Comparison of ENCODE assay signal across 18 cellular contexts in genomic region chr12:7154042-7154441, GRCh38. TPM values are rescaled to one million over a fixed set of nuclear protein-coding genes. Genes with fewer than 3 reads are reported as not detected.
DNase-seq lines count a peak whose midpoint lies in the region; ATAC-seq, FAIRE-seq and TF ChIP-seq lines count a peak whose summit lies in the region.
"Had no signal": no experiment of that assay in that cellular context is flagged by ENCODE, and none has a peak within 500 bp of the region (broad histone marks: within the 10 kb centered on the region; RNA-seq: fewer than 3 reads in every experiment).

No MANE protein-coding gene starts in this region.

- no peak for ATAC-seq in HepG2
- no peak for ATAC-seq in HG02759 (IDR thresholded peaks at IDR 0.05; ENCODE audit: unreplicated experiment)
- ATAC-seq: HCT116 had no signal

- no peaks in the 10 kb centered on the region for H3K9me3 Mint-ChIP-seq in osteocyte (ENCODE audit: unreplicated experiment)
- H3K9me3 Mint-ChIP-seq: IgD-negative memory B cell had no signal

- H3K36me3 ChIP-seq in liver (ENCODE audit: control insufficient read depth in 4 of 4, insufficient read depth in 3 of 4, low read depth in 1 of 4, low read length in 3 of 4) (peaks cover 4 to 25% (median 21%) of the 10 kb centered on the region in 4 donors), HepG2 (replicated peaks in 1 of 2; ENCODE audit: control insufficient read depth in 1 of 2, insufficient read depth in 2 of 2, low read length in 2 of 2) (peaks cover 34 to 47% of the 10 kb centered on the region in 2 experiments; a peak in 4 of 5 replicates)
- H3K36me3 ChIP-seq: SJSA1 had no signal

- H3K9ac ChIP-seq in liver (ENCODE audit: low read depth in 1 of 2, low read length in 2 of 2) (no peak overlapping the region), HepG2 (ENCODE audit: insufficient read depth, low read depth, low read length) (no peak overlapping the region)

- 55% methylated on average over 6 of the region's 6 CpGs for WGBS in liver
- WGBS in HepG2 (ENCODE audit: low lambda C conversion rate): 87% methylated on average over 6 of the region's 6 CpGs

- no peak overlapping the region for H2AFZ ChIP-seq in HepG2 (ENCODE audit: low read length)

- in situ Hi-C loops in HepG2 (cut with HindIII; ENCODE audit: extremely low pct_ligation_motif_present, low pct_unique_long_range_greater_than_20kb): no loop called here

- H3K27me3 ChIP-seq in liver (ENCODE audit: control insufficient read depth in 4 of 4, insufficient read depth in 4 of 4, low read length in 3 of 4) (no peaks in the 10 kb centered on the region), HepG2 (ENCODE audit: control insufficient read depth in 1 of 2, insufficient read depth in 2 of 2, low read length in 2 of 2) (no peaks in the 10 kb centered on the region)
- H3K27me3 ChIP-seq: SJSA1 had no signal

- H3K4me1 Mint-ChIP-seq in osteocyte (ENCODE audit: unreplicated experiment): peaks cover 3% of the 10 kb centered on the region
- H3K4me1 Mint-ChIP-seq: IgD-negative memory B cell had no signal

- POLR2A ChIA-PET in HepG2 (lab: Yijun Ruan, JAX): no interaction called here

- H3K27me3 Mint-ChIP-seq in osteocyte (ENCODE audit: unreplicated experiment): peaks cover 2% of the 10 kb centered on the region
- H3K27me3 Mint-ChIP-seq: IgD-negative memory B cell had no signal

- no peak overlapping the region for H3K4me3 Mint-ChIP-seq in osteocyte (ENCODE audit: unreplicated experiment)
- H3K4me3 Mint-ChIP-seq: IgD-negative memory B cell had no signal

- H3K4me3 ChIP-seq in liver (ENCODE audit: low read depth in 1 of 3, low read length in 3 of 3): no peak overlapping the region
- H3K4me3 ChIP-seq in HepG2 (replicated peaks in 1 of 3; ENCODE audit: insufficient read depth in 1 of 3, low read depth in 2 of 3, low read length in 3 of 3): no peak overlapping the region
- H3K4me3 ChIP-seq: SJSA1 had no signal

- CTCF ChIA-PET in HepG2 (lab: Yijun Ruan, JAX; ENCODE audit: low intra/inter-chr PET ratio, low total read pairs): no interaction called here

- no peak for FAIRE-seq in HepG2 (lab: Jason Lieb, UNC)
- FAIRE-seq: GM18507 had no signal

- TF ChIP-seq CTCF in liver (IDR thresholded peaks at IDR 0.05; ENCODE audit: low read depth, low read length, missing input control) (no peak), HepG2 (CRISPR knock-in tag; IDR thresholded peaks at IDR 0.05) (no peak), osteocyte (IDR thresholded peaks at IDR 0.05) (no peak)

- H3K4me1 ChIP-seq in liver (ENCODE audit: control insufficient read depth in 4 of 4, insufficient read depth in 4 of 4, low read length in 3 of 4) (peaks cover 2 to 42% (median 38%) of the 10 kb centered on the region in 4 donors), HepG2 (ENCODE audit: insufficient read depth, low read length) (no peaks in the 10 kb centered on the region)
- H3K4me1 ChIP-seq: SJSA1 had no signal

- no peaks in the 10 kb centered on the region for H3K79me2 ChIP-seq in HepG2 (ENCODE audit: insufficient read depth, low read length)

- H3K27ac ChIP-seq in liver (ENCODE audit: low read depth in 1 of 2, low read length in 2 of 2): no peak overlapping the region
- H3K27ac ChIP-seq in HepG2 (ENCODE audit: extremely low read length, insufficient read depth, low read length): no peak overlapping the region
- H3K27ac ChIP-seq: SJSA1 had no signal

- BruUV-seq in HepG2 (replicated peaks; lab: Mats Ljungman, UMichigan): no TSS peak

- no peak for TF ChIP-seq POLR2A in HepG2 (IDR thresholded peaks at IDR 0.05; ENCODE audit: insufficient read depth in 1 of 2, low read depth in 2 of 2, low read length in 2 of 2)

- no peak overlapping the region for H3K27ac Mint-ChIP-seq in osteocyte (ENCODE audit: unreplicated experiment)
- H3K27ac Mint-ChIP-seq: IgD-negative memory B cell had no signal

- DNase-seq in HepG2 (ENCODE audit: low spot score) (no peak), amniotic epithelial cell (ENCODE audit: low read depth) (peak; percentile 38), mesenteric fat pad (ENCODE audit: low spot score) (peak; percentile 49), osteocyte (ENCODE audit: extremely low spot score, unreplicated experiment) (no peak), inferior parietal cortex (ENCODE audit: extremely low spot score) (no peak)
- DNase-seq in stimulated activated CD4-positive, alpha-beta T cell treated with anti-CD3 and anti-CD28 coated beads, Interleukin-2, amount 100 ng/mL, for 24 hours: no peak
- DNase-seq: 8988T, C1 segment of cervical spinal cord, NCI-H2081, NCI-H510A, RPMI8226 had no signal

- H3K4me2 ChIP-seq in HepG2 (ENCODE audit: low read depth, low read length): no peak overlapping the region

- TF ChIP-seq RAD21 in liver (IDR thresholded peaks at IDR 0.05) (no peak), HepG2 (CRISPR knock-in tag; IDR thresholded peaks at IDR 0.05) (no peak)

- intact Hi-C loops in HepG2 (cut with micrococcal nuclease; ENCODE audit: unreplicated experiment): no loop called here

- H3K36me3 Mint-ChIP-seq in osteocyte (ENCODE audit: unreplicated experiment): peaks cover 3% of the 10 kb centered on the region

- TF ChIP-seq EP300 in HepG2 (IDR thresholded peaks at IDR 0.05; ENCODE audit: low read depth in 2 of 2, low read length in 2 of 2) (no peak), HepG2 (CRISPR knock-in tag; IDR thresholded peaks at IDR 0.05; ENCODE audit: borderline replicate concordance) (no peak)

- H3K9me3 ChIP-seq in liver (ENCODE audit: control insufficient read depth in 4 of 4, low read length in 3 of 4): no peaks in the 10 kb centered on the region
- H3K9me3 ChIP-seq in HepG2 (ENCODE audit: low read length): no peaks in the 10 kb centered on the region
- H3K9me3 ChIP-seq: SJSA1 had no signal

- no peaks in the 10 kb centered on the region for H4K20me1 ChIP-seq in HepG2 (ENCODE audit: insufficient read depth, low read length)

RNA-seq across cellular contexts. Expression of gene CLSTN3, which starts 23.9 kb away (rescaled TPM):
- total RNA-seq in liver (10 to 100 TPM; 27.1 to 37.2 TPM), HepG2 (2016; rRNA removed; fragmentation: Illumina TruSeq; extraction: Trizol) (10.8 and 26.2 TPM in 2 replicates), mesenteric fat pad (15.4 TPM), osteocyte (12.0 and 14.4 TPM in 2 replicates)
- polyA plus RNA-seq in liver (10 to 100 TPM in 1 of 2 donors, 1 to 10 TPM in 1; 6.1 to 26.5 TPM), HepG2 (2011; rRNA removed) (94.1 and 118 TPM in 2 replicates)
- 2.9 and 3.7 TPM in 2 replicates for total RNA-seq in HepG2 (2016; cell fraction: cytosol; rRNA removed; fragmentation: Illumina TruSeq; extraction: Trizol; ENCODE audit: low read depth)
- total RNA-seq in HepG2 (2016; cell fraction: insoluble cytoplasmic fraction; rRNA removed; fragmentation: Illumina TruSeq; extraction: Trizol): 10.0 and 27.0 TPM in 2 replicates
- 5.3 TPM in 2 replicates for total RNA-seq in HepG2 (2016; cell fraction: membrane; rRNA removed; fragmentation: Illumina TruSeq; extraction: Trizol)
- total RNA-seq in HepG2 (2016; cell fraction: nucleus; rRNA removed; fragmentation: Illumina TruSeq; extraction: Trizol): 35.4 and 43.8 TPM in 2 replicates
- polyA plus RNA-seq in HepG2 (2011; cell fraction: cytosol; rRNA removed): 79.5 and 81.3 TPM in 2 replicates
- polyA plus RNA-seq in HepG2 (2011; cell fraction: nucleus; rRNA removed): 155 and 157 TPM in 2 replicates
- 61.8 and 69.9 TPM in 2 replicates for polyA plus RNA-seq in HepG2 (2012)
- polyA plus RNA-seq in HepG2 (2016; cell fraction: cytosol; fragmentation: Illumina TruSeq; extraction: Trizol; ENCODE audit: low read depth): 1.3 and 2.0 TPM in 2 replicates
- 9.0 and 11.0 TPM in 2 replicates for polyA plus RNA-seq in HepG2 (2016; cell fraction: insoluble cytoplasmic fraction; fragmentation: Illumina TruSeq; extraction: Trizol; ENCODE audit: low read depth)
- 3.0 and 3.4 TPM in 2 replicates for polyA plus RNA-seq in HepG2 (2016; cell fraction: membrane; fragmentation: Illumina TruSeq; extraction: Trizol; ENCODE audit: low read depth)
- 67.7 and 79.8 TPM in 2 replicates for polyA plus RNA-seq in HepG2 (2016; cell fraction: nucleus; fragmentation: Illumina TruSeq; extraction: Trizol; ENCODE audit: insufficient read depth, low read depth)
- polyA minus RNA-seq in HepG2 (2011; rRNA and poly(A)+ RNA removed; ENCODE audit: low replicate concordance): 46.9 and 191 TPM in 2 replicates
- polyA minus RNA-seq in HepG2 (2011; cell fraction: cytosol; rRNA and poly(A)+ RNA removed): 49.9 and 80.8 TPM in 2 replicates
- 47.9 and 63.4 TPM in 2 replicates for polyA minus RNA-seq in HepG2 (2011; cell fraction: nucleus; rRNA and poly(A)+ RNA removed)

RNA-seq across cellular contexts. Expression of gene RBP5, which starts 25.4 kb away (rescaled TPM):
- total RNA-seq in liver: 10 to 100 TPM; 12.9 to 47.1 TPM
- 100 to 1,000 TPM in 1 of 2 donors, 10 to 100 TPM in 1; 80.2 to 108 TPM for polyA plus RNA-seq in liver
- total RNA-seq in HepG2 (2016; rRNA removed; fragmentation: Illumina TruSeq; extraction: Trizol): 19.8 and 21.4 TPM in 2 replicates
- total RNA-seq in HepG2 (2016; cell fraction: cytosol; rRNA removed; fragmentation: Illumina TruSeq; extraction: Trizol; ENCODE audit: low read depth): 9.8 and 10.8 TPM in 2 replicates
- total RNA-seq in HepG2 (2016; cell fraction: insoluble cytoplasmic fraction; rRNA removed; fragmentation: Illumina TruSeq; extraction: Trizol): 19.4 and 22.0 TPM in 2 replicates
- total RNA-seq in HepG2 (2016; cell fraction: membrane; rRNA removed; fragmentation: Illumina TruSeq; extraction: Trizol): 10.5 and 10.7 TPM in 2 replicates
- 10.1 and 12.6 TPM in 2 replicates for total RNA-seq in HepG2 (2016; cell fraction: nucleus; rRNA removed; fragmentation: Illumina TruSeq; extraction: Trizol)
- polyA plus RNA-seq in HepG2 (2011; rRNA removed): 13.8 and 17.5 TPM in 2 replicates
- 11.8 and 12.1 TPM in 2 replicates for polyA plus RNA-seq in HepG2 (2011; cell fraction: cytosol; rRNA removed)
- polyA plus RNA-seq in HepG2 (2011; cell fraction: nucleus; rRNA removed): 32.8 and 44.7 TPM in 2 replicates
- 13.0 and 19.0 TPM in 2 replicates for polyA plus RNA-seq in HepG2 (2012)
- polyA plus RNA-seq in HepG2 (2016; cell fraction: cytosol; fragmentation: Illumina TruSeq; extraction: Trizol; ENCODE audit: low read depth): 11.0 and 15.5 TPM in 2 replicates
- polyA plus RNA-seq in HepG2 (2016; cell fraction: insoluble cytoplasmic fraction; fragmentation: Illumina TruSeq; extraction: Trizol; ENCODE audit: low read depth): 28.5 and 29.8 TPM in 2 replicates
- 9.1 and 12.4 TPM in 2 replicates for polyA plus RNA-seq in HepG2 (2016; cell fraction: membrane; fragmentation: Illumina TruSeq; extraction: Trizol; ENCODE audit: low read depth)
- polyA plus RNA-seq in HepG2 (2016; cell fraction: nucleus; fragmentation: Illumina TruSeq; extraction: Trizol; ENCODE audit: insufficient read depth, low read depth): 23.8 and 24.2 TPM in 2 replicates
- polyA minus RNA-seq in HepG2 (2011; rRNA and poly(A)+ RNA removed; ENCODE audit: low replicate concordance): 17.1 TPM in 1 of 2 replicates, not detected in the other
- 5.3 and 5.5 TPM in 2 replicates for polyA minus RNA-seq in HepG2 (2011; cell fraction: cytosol; rRNA and poly(A)+ RNA removed)
- polyA minus RNA-seq in HepG2 (2011; cell fraction: nucleus; rRNA and poly(A)+ RNA removed): 12.1 and 20.4 TPM in 2 replicates
- total RNA-seq in mesenteric fat pad: 1.1 TPM
- not detected in 2 replicates for total RNA-seq in osteocyte
- total RNA-seq: LHCN-M2, SJSA1 had no signal
- polyA plus RNA-seq: IgD-negative memory B cell had no signal

RNA-seq across cellular contexts. Expression of gene PEX5, which starts 35.4 kb away (rescaled TPM):
- total RNA-seq in liver: 10 to 100 TPM; 19.4 to 37.9 TPM
- polyA plus RNA-seq in liver: 10 to 100 TPM in 1 of 2 donors, 1 to 10 TPM in 1; 5.7 to 26.2 TPM
- 29.0 and 35.2 TPM in 2 replicates for total RNA-seq in HepG2 (2016; rRNA removed; fragmentation: Illumina TruSeq; extraction: Trizol)
- 25.2 and 29.3 TPM in 2 replicates for total RNA-seq in HepG2 (2016; cell fraction: cytosol; rRNA removed; fragmentation: Illumina TruSeq; extraction: Trizol; ENCODE audit: low read depth)
- total RNA-seq in HepG2 (2016; cell fraction: insoluble cytoplasmic fraction; rRNA removed; fragmentation: Illumina TruSeq; extraction: Trizol): 29.8 and 33.2 TPM in 2 replicates
- 26.2 and 26.3 TPM in 2 replicates for total RNA-seq in HepG2 (2016; cell fraction: membrane; rRNA removed; fragmentation: Illumina TruSeq; extraction: Trizol)
- 19.6 and 20.8 TPM in 2 replicates for total RNA-seq in HepG2 (2016; cell fraction: nucleus; rRNA removed; fragmentation: Illumina TruSeq; extraction: Trizol)
- 16.4 and 17.4 TPM in 2 replicates for polyA plus RNA-seq in HepG2 (2011; rRNA removed)
- 15.0 and 16.0 TPM in 2 replicates for polyA plus RNA-seq in HepG2 (2011; cell fraction: cytosol; rRNA removed)
- 23.2 and 24.1 TPM in 2 replicates for polyA plus RNA-seq in HepG2 (2011; cell fraction: nucleus; rRNA removed)
- polyA plus RNA-seq in HepG2 (2012): 22.6 and 23.6 TPM in 2 replicates
- 5.1 and 5.5 TPM in 2 replicates for polyA plus RNA-seq in HepG2 (2016; cell fraction: cytosol; fragmentation: Illumina TruSeq; extraction: Trizol; ENCODE audit: low read depth)
- 26.7 and 30.1 TPM in 2 replicates for polyA plus RNA-seq in HepG2 (2016; cell fraction: insoluble cytoplasmic fraction; fragmentation: Illumina TruSeq; extraction: Trizol; ENCODE audit: low read depth)
- polyA plus RNA-seq in HepG2 (2016; cell fraction: membrane; fragmentation: Illumina TruSeq; extraction: Trizol; ENCODE audit: low read depth): 12.7 and 15.4 TPM in 2 replicates
- polyA plus RNA-seq in HepG2 (2016; cell fraction: nucleus; fragmentation: Illumina TruSeq; extraction: Trizol; ENCODE audit: insufficient read depth, low read depth): 26.8 and 27.9 TPM in 2 replicates
- 23.0 and 24.3 TPM in 2 replicates for polyA minus RNA-seq in HepG2 (2011; rRNA and poly(A)+ RNA removed; ENCODE audit: low replicate concordance)
- 11.6 and 15.5 TPM in 2 replicates for polyA minus RNA-seq in HepG2 (2011; cell fraction: cytosol; rRNA and poly(A)+ RNA removed)
- 11.2 and 15.5 TPM in 2 replicates for polyA minus RNA-seq in HepG2 (2011; cell fraction: nucleus; rRNA and poly(A)+ RNA removed)
- total RNA-seq in mesenteric fat pad: 56.5 TPM
- total RNA-seq in osteocyte: 30.8 and 31.1 TPM in 2 replicates

RNA-seq across cellular contexts. Expression of gene C1RL, which starts 45.0 kb away (rescaled TPM):
- total RNA-seq in liver: 100 to 1,000 TPM in 1 of 2 donors, 10 to 100 TPM in 1; 67.5 to 188 TPM
- 100 to 1,000 TPM; 104 to 145 TPM for polyA plus RNA-seq in liver
- 14.2 and 28.9 TPM in 2 replicates for total RNA-seq in HepG2 (2016; rRNA removed; fragmentation: Illumina TruSeq; extraction: Trizol)
- 4.9 and 5.6 TPM in 2 replicates for total RNA-seq in HepG2 (2016; cell fraction: cytosol; rRNA removed; fragmentation: Illumina TruSeq; extraction: Trizol; ENCODE audit: low read depth)
- total RNA-seq in HepG2 (2016; cell fraction: insoluble cytoplasmic fraction; rRNA removed; fragmentation: Illumina TruSeq; extraction: Trizol): 14.6 and 24.7 TPM in 2 replicates
- 9.1 and 10.3 TPM in 2 replicates for total RNA-seq in HepG2 (2016; cell fraction: membrane; rRNA removed; fragmentation: Illumina TruSeq; extraction: Trizol)
- total RNA-seq in HepG2 (2016; cell fraction: nucleus; rRNA removed; fragmentation: Illumina TruSeq; extraction: Trizol): 30.9 and 42.1 TPM in 2 replicates
- polyA plus RNA-seq in HepG2 (2011; rRNA removed): 53.1 and 73.4 TPM in 2 replicates
- polyA plus RNA-seq in HepG2 (2011; cell fraction: cytosol; rRNA removed): 32.8 and 36.0 TPM in 2 replicates
- 60.3 and 87.6 TPM in 2 replicates for polyA plus RNA-seq in HepG2 (2011; cell fraction: nucleus; rRNA removed)
- polyA plus RNA-seq in HepG2 (2012): 22.3 and 28.7 TPM in 2 replicates
- polyA plus RNA-seq in HepG2 (2016; cell fraction: cytosol; fragmentation: Illumina TruSeq; extraction: Trizol; ENCODE audit: low read depth): 3.0 and 3.5 TPM in 2 replicates
- 14.0 and 14.1 TPM in 2 replicates for polyA plus RNA-seq in HepG2 (2016; cell fraction: insoluble cytoplasmic fraction; fragmentation: Illumina TruSeq; extraction: Trizol; ENCODE audit: low read depth)
- polyA plus RNA-seq in HepG2 (2016; cell fraction: membrane; fragmentation: Illumina TruSeq; extraction: Trizol; ENCODE audit: low read depth): 5.6 and 7.3 TPM in 2 replicates
- polyA plus RNA-seq in HepG2 (2016; cell fraction: nucleus; fragmentation: Illumina TruSeq; extraction: Trizol; ENCODE audit: insufficient read depth, low read depth): 51.4 and 56.2 TPM in 2 replicates
- 41.3 and 114 TPM in 2 replicates for polyA minus RNA-seq in HepG2 (2011; rRNA and poly(A)+ RNA removed; ENCODE audit: low replicate concordance)
- polyA minus RNA-seq in HepG2 (2011; cell fraction: cytosol; rRNA and poly(A)+ RNA removed): 30.1 and 38.2 TPM in 2 replicates
- polyA minus RNA-seq in HepG2 (2011; cell fraction: nucleus; rRNA and poly(A)+ RNA removed): 34.5 and 39.2 TPM in 2 replicates
- 68.8 TPM for total RNA-seq in mesenteric fat pad
- total RNA-seq in osteocyte: 20.8 and 22.3 TPM in 2 replicates

Comparison
In these comparisons a context has a peak if more than half of its experiments do, and no peak if none do; other contexts are left out.
1. DNase-seq: peak in amniotic epithelial cell (single experiment) and mesenteric fat pad (single experiment); none in HepG2 (single experiment), stimulated activated CD4-positive, alpha-beta T cell treated with anti-CD3 and anti-CD28 coated beads, Interleukin-2, amount 100 ng/mL, for 24 hours (0 of 2), osteocyte (single experiment) and inferior parietal cortex (single experiment).